Comparison of ENCODE assay signal across 8 cellular contexts in genomic region chr3:112136959-112137693, GRCh38. TPM values are rescaled to one million over a fixed set of nuclear protein-coding genes. Genes with fewer than 3 reads are reported as not detected.
DNase-seq lines count a peak whose midpoint lies in the region; ATAC-seq and TF ChIP-seq lines count a peak whose summit lies in the region.

No MANE protein-coding gene starts in this region.

- no peak overlapping the region for H3K4me3 Mint-ChIP-seq in effector memory CD8-positive, alpha-beta T cell

- H3K18ac ChIP-seq in mesenchymal stem cell (ENCODE audit: low read depth in 1 of 2, low read length in 2 of 2): no peak overlapping the region

- ATAC-seq in GM18868 (IDR thresholded peaks at IDR 0.05; ENCODE audit: unreplicated experiment): peak; percentile 23
- ATAC-seq in effector memory CD8-positive, alpha-beta T cell (replicated peaks): no peak

- peak overlapping the region in 1 of 2 donors; percentile 20 for H3K27ac Mint-ChIP-seq in effector memory CD8-positive, alpha-beta T cell

- H3K23ac ChIP-seq in mesenchymal stem cell (ENCODE audit: low read length in 2 of 2): no peak overlapping the region

- H3K9me3 Mint-ChIP-seq in effector memory CD8-positive, alpha-beta T cell: no peaks in the 10 kb centered on the region

- no peaks in the 10 kb centered on the region for H3K36me3 ChIP-seq in BLaER1 treated with 17β-estradiol and CSF1 and Interleukin-3, amounts not matched to agents 10 nM and 100 nM
- peaks cover 0 to 3% of the 10 kb centered on the region in 2 experiments for H3K36me3 ChIP-seq in mesenchymal stem cell (ENCODE audit: control insufficient read depth in 1 of 2, insufficient read depth in 2 of 2, low read depth in 1 of 2, low read length in 2 of 2)

- no peaks in the 10 kb centered on the region for H3K27me3 Mint-ChIP-seq in effector memory CD8-positive, alpha-beta T cell

- no peaks in the 10 kb centered on the region for H3K27me3 ChIP-seq in BLaER1 treated with 17β-estradiol and CSF1 and Interleukin-3, amounts not matched to agents 10 nM and 100 nM
- no peaks in the 10 kb centered on the region for H3K27me3 ChIP-seq in mesenchymal stem cell (ENCODE audit: control insufficient read depth in 1 of 2, insufficient read depth in 1 of 2, low read length in 2 of 2)

- H3K14ac ChIP-seq in mesenchymal stem cell (ENCODE audit: low read length in 2 of 2): no peak overlapping the region

- no peak overlapping the region for H2BK120ac ChIP-seq in mesenchymal stem cell (ENCODE audit: low read depth, low read length)

- peaks cover 3% of the 10 kb centered on the region for H3K36me3 Mint-ChIP-seq in effector memory CD8-positive, alpha-beta T cell (ENCODE audit: insufficient read depth)

- TF ChIP-seq RAD21 in Ishikawa (IDR thresholded peaks at IDR 0.05; ENCODE audit: low read depth): peak; percentile 85

- TF ChIP-seq EP300 in Ishikawa (IDR thresholded peaks at IDR 0.05; ENCODE audit: borderline replicate concordance): no peak

- no peak overlapping the region for H2AFZ ChIP-seq in mesenchymal stem cell (ENCODE audit: low read depth, low read length)

- no peaks in the 10 kb centered on the region for H4K20me1 ChIP-seq in BLaER1 treated with 17β-estradiol and CSF1 and Interleukin-3, amounts not matched to agents 10 nM and 100 nM

- no peak overlapping the region for H3K4me3 ChIP-seq in BLaER1 treated with 17β-estradiol and CSF1 and Interleukin-3, amounts not matched to agents 10 nM and 100 nM
- no peak overlapping the region for H3K4me3 ChIP-seq in mesenchymal stem cell (ENCODE audit: insufficient read depth in 1 of 2, low read depth in 1 of 2, low read length in 2 of 2)

- no peak overlapping the region for H2BK12ac ChIP-seq in mesenchymal stem cell (ENCODE audit: low read length in 2 of 2)

- peak overlapping the region in 3 of 11 experiments; percentile 1 to 22 (median 13); a peak in 6 of 22 replicates for H3K27ac ChIP-seq in BLaER1 treated with 17β-estradiol and CSF1 and Interleukin-3, amounts not matched to agents 10 nM and 100 nM
- H3K27ac ChIP-seq in mesenchymal stem cell (ENCODE audit: low read length, poor library complexity, severe bottlenecking): no peak overlapping the region

- H3K9me3 ChIP-seq in BLaER1 treated with 17β-estradiol and CSF1 and Interleukin-3, amounts not matched to agents 10 nM and 100 nM (replicated peaks in 1 of 11): no peaks in the 10 kb centered on the region
- H3K9me3 ChIP-seq in mesenchymal stem cell (ENCODE audit: control insufficient read depth, low read length): no peaks in the 10 kb centered on the region

- H2AK5ac ChIP-seq in mesenchymal stem cell (ENCODE audit: low read length, severe bottlenecking): no peak overlapping the region

- H3K9ac ChIP-seq in BLaER1 treated with 17β-estradiol and CSF1 and Interleukin-3, amounts not matched to agents 10 nM and 100 nM: 0 out of 22 replicates have a peak overlapping the region, but pooled peaks of 3 of the 11 experiments have one; percentile 2 to 21 (median 3)
- no peak overlapping the region for H3K9ac ChIP-seq in mesenchymal stem cell (ENCODE audit: low read length)

- no peak overlapping the region for H3K4ac ChIP-seq in mesenchymal stem cell (ENCODE audit: low read depth in 1 of 2, low read length in 2 of 2)

- H4K91ac ChIP-seq in mesenchymal stem cell (ENCODE audit: low read length): no peak overlapping the region

- H3K4me1 ChIP-seq in BLaER1 treated with 17β-estradiol and CSF1 and Interleukin-3, amounts not matched to agents 10 nM and 100 nM: peaks cover 36 to 67% (median 61%) of the 10 kb centered on the region in 10 experiments
- H3K4me1 ChIP-seq in mesenchymal stem cell (ENCODE audit: control insufficient read depth, insufficient read depth, low read depth, low read length): no peaks in the 10 kb centered on the region

- 25% methylated on average over 4 of the region's 5 CpGs for WGBS in mesenchymal stem cell

- H3K79me1 ChIP-seq in mesenchymal stem cell (replicated peaks; ENCODE audit: low read length, poor library complexity, severe bottlenecking): no peaks in the 10 kb centered on the region

- H3K4me2 ChIP-seq in BLaER1 treated with 17β-estradiol and CSF1 and Interleukin-3, amounts not matched to agents 10 nM and 100 nM: peak overlapping the region; percentile 24 to 93 (median 62); a peak in 18 of 22 replicates
- H3K4me2 ChIP-seq in mesenchymal stem cell (ENCODE audit: low read length, poor library complexity, severe bottlenecking): no peak overlapping the region

- no peak overlapping the region for H2BK5ac ChIP-seq in mesenchymal stem cell (ENCODE audit: low read depth, low read length, poor library complexity, severe bottlenecking)

- no peak overlapping the region for H2BK15ac ChIP-seq in mesenchymal stem cell (ENCODE audit: low read depth, poor library complexity, severe bottlenecking)

- no peak overlapping the region for H4K8ac ChIP-seq in mesenchymal stem cell (ENCODE audit: low read length)

- H3K4me1 Mint-ChIP-seq in effector memory CD8-positive, alpha-beta T cell (ENCODE audit: low read depth in 2 of 2): peaks cover 16 to 34% of the 10 kb centered on the region in 2 donors

- peak; percentile 50 for DNase-seq in RPMI7951 (ENCODE audit: low read depth)
- peak in 2 of 3 experiments; percentile 4 to 32 for DNase-seq in effector memory CD8-positive, alpha-beta T cell
- DNase-seq in mesenchymal stem cell: peak; percentile 43
- DNase-seq in dedifferentiated amniotic fluid mesenchymal stem cell (ENCODE audit: extremely low spot score): no peak
- no peak for DNase-seq in central memory CD4-positive, alpha-beta T cell

TF ChIP-seq in Ishikawa, 13 proteins besides CTCF, POLR2A, EP300 and RAD21:
- TF ChIP-seq USF1 (IDR thresholded peaks at IDR 0.05) (no peak), FOXM1 (IDR thresholded peaks at IDR 0.05; ENCODE audit: borderline replicate concordance, low read depth) (no peak), TAF1 (IDR thresholded peaks at IDR 0.05; ENCODE audit: low read depth) (no peak), TCF12 (IDR thresholded peaks at IDR 0.05; ENCODE audit: low read depth) (no peak), NFIC (IDR thresholded peaks at IDR 0.05) (no peak), MAX (IDR thresholded peaks at IDR 0.05) (no peak), EGR1 (IDR thresholded peaks at IDR 0.05) (no peak), CREB1 (IDR thresholded peaks at IDR 0.05; ENCODE audit: low read depth) (no peak), YY1 (IDR thresholded peaks at IDR 0.05; ENCODE audit: low read depth) (no peak)

RNA-seq across cellular contexts. Expression of gene GCSAM, which starts 4.1 kb away (rescaled TPM):
- not detected in 2 replicates for total RNA-seq in RPMI7951 (2014; rRNA removed; shearing (Covaris generic))
- polyA plus RNA-seq in mesenchymal stem cell (2013, experiment 1 of 2): not detected
- polyA plus RNA-seq in mesenchymal stem cell (2013, experiment 2 of 2): 0.04 TPM

RNA-seq across cellular contexts. Expression of gene C3orf52, which starts 50.9 kb away (rescaled TPM):
- 6.4 and 7.4 TPM in 2 replicates for total RNA-seq in RPMI7951 (2014; rRNA removed; shearing (Covaris generic))
- polyA plus RNA-seq in mesenchymal stem cell (2013, experiment 1 of 2): 1.0 TPM
- 1.4 TPM for polyA plus RNA-seq in mesenchymal stem cell (2013, experiment 2 of 2)

Comparison
In these comparisons a context has a peak if more than half of its experiments do, and no peak if none do; other contexts are left out.
1. DNase-seq: peak in RPMI7951 (single experiment), effector memory CD8-positive, alpha-beta T cell (2 of 3) and mesenchymal stem cell (single experiment); none in dedifferentiated amniotic fluid mesenchymal stem cell (single experiment) and central memory CD4-positive, alpha-beta T cell (single experiment).